Comparison of ENCODE assay signal across 21 cellular contexts in genomic region chr9:85349046-85349445, GRCh38.
DNase-seq lines count a peak whose midpoint lies in the region; ATAC-seq and TF ChIP-seq lines count a peak whose summit lies in the region.
"Had no signal": no experiment of that assay in that cellular context is flagged by ENCODE, and none has a peak within 500 bp of the region (broad histone marks: within the 10 kb centered on the region; RNA-seq: fewer than 3 reads in every experiment).

No MANE protein-coding gene starts in this region.

- no peaks in the 10 kb centered on the region for H3K79me2 ChIP-seq in Karpas-422 (ENCODE audit: low read length)

- H3K9me3 ChIP-seq in Karpas-422 (ENCODE audit: low read length) (no peaks in the 10 kb centered on the region), mucosa of descending colon (no peaks in the 10 kb centered on the region)
- H3K9me3 ChIP-seq: BE2C, BLaER1 had no signal

- ATAC-seq in GM19467 (IDR thresholded peaks at IDR 0.05; ENCODE audit: unreplicated experiment) (no peak), mucosa of descending colon (no peak)
- ATAC-seq: GM12878 had no signal

- intact Hi-C loops in mucosa of descending colon (cut with DNase I, micrococcal nuclease): no loop called here

- no peak overlapping the region for H3K9ac ChIP-seq in Karpas-422 (ENCODE audit: low read length)
- H3K9ac ChIP-seq: BLaER1 had no signal

- no peaks in the 10 kb centered on the region for H4K20me1 ChIP-seq in Karpas-422 (ENCODE audit: insufficient read depth, low read depth, low read length)
- H4K20me1 ChIP-seq: BLaER1 had no signal

- no peak overlapping the region for H3K4me3 ChIP-seq in Karpas-422 (ENCODE audit: low read length)
- H3K4me3 ChIP-seq in mucosa of descending colon: no peak overlapping the region
- H3K4me3 ChIP-seq: BLaER1, GM12878 had no signal

- in situ Hi-C loops in G401 (cut with HindIII; ENCODE audit: low sequenced_read_pairs): no loop called here

- no peaks in the 10 kb centered on the region for H3K4me1 ChIP-seq in Karpas-422 (ENCODE audit: low read length)
- no peaks in the 10 kb centered on the region for H3K4me1 ChIP-seq in mucosa of descending colon (ENCODE audit: low read depth)
- H3K4me1 ChIP-seq: BE2C, BLaER1 had no signal

- H2AFZ ChIP-seq in Karpas-422 (ENCODE audit: low read length): no peak overlapping the region

- TF ChIP-seq CTCF in mucosa of descending colon (IDR thresholded peaks at IDR 0.05): no peak

- DNase-seq in G401 (ENCODE audit: low spot score): peak; percentile 68
- peak; percentile 34 for DNase-seq in Karpas-422
- DNase-seq in cerebellum (ENCODE audit: low spot score): peak; percentile 39
- no peak for DNase-seq in mucosa of descending colon
- DNase-seq: 8988T; ACHN; BE2C; CD4-positive, alpha-beta memory T cell; CD4-positive, CD25-positive, alpha-beta regulatory T cell; CD8-positive, alpha-beta memory T cell; COR-L47; DMS 273 treated with DMSO at 0.1 percent for 48 hours; DMS153; DMS53; DMS79; DND-41; EL; GF-D8 had no signal

- no peak overlapping the region for H3K4me2 ChIP-seq in Karpas-422 (ENCODE audit: low read depth, low read length, poor library complexity, severe bottlenecking)
- H3K4me2 ChIP-seq: BLaER1 had no signal

- no peak overlapping the region for H3K27ac ChIP-seq in Karpas-422 (ENCODE audit: low read length)
- H3K27ac ChIP-seq: BLaER1 had no signal

- H3K36me3 ChIP-seq in Karpas-422 (ENCODE audit: insufficient read depth, low read length) (no peaks in the 10 kb centered on the region), mucosa of descending colon (ENCODE audit: low read depth) (no peaks in the 10 kb centered on the region)
- H3K36me3 ChIP-seq: BE2C, BLaER1 had no signal

- no peaks in the 10 kb centered on the region for H3K27me3 ChIP-seq in Karpas-422 (ENCODE audit: low read length)
- H3K27me3 ChIP-seq: BLaER1 had no signal

- H3K9me2 ChIP-seq in Karpas-422 (replicated peaks; ENCODE audit: insufficient read depth, low read length): no peaks in the 10 kb centered on the region

Comparison
In these comparisons a context has a peak if more than half of its experiments do, and no peak if none do; other contexts are left out.
1. DNase-seq: peak in G401 (single experiment), Karpas-422 (single experiment) and cerebellum (single experiment); none in mucosa of descending colon (0 of 3).